8 cellular contexts compared by ENCODE assay signal in genomic region chr15:68054658-68055223, GRCh38. TPM values are rescaled to one million over a fixed set of nuclear protein-coding genes. Genes with fewer than 3 reads are reported as not detected.
DNase-seq lines count a peak whose midpoint lies in the region; ATAC-seq and TF ChIP-seq lines count a peak whose summit lies in the region.

No MANE protein-coding gene starts in this region.

- TF ChIP-seq CTCF in A673 (conservative IDR thresholded peaks at IDR 0.05; ENCODE audit: low read depth, low read length) (no peak), progenitor cell of endocrine pancreas (IDR thresholded peaks at IDR 0.05; ENCODE audit: unreplicated experiment) (no peak)

- intact Hi-C loops in A673 (cut with micrococcal nuclease; ENCODE audit: unreplicated experiment) = loop anchor here (5.0 kb wide), 1 partner anchor 98 kb away; no protein-coding TSS in a partner anchor
- intact Hi-C loops in left cardiac atrium (cut with DNase I) = loop anchor here (5.0 to 10.0 kb wide), 2 partner anchors 170 to 187 kb away; no protein-coding TSS in a partner anchor

- POLR2A ChIA-PET in A673 (lab: Charles Lee; ENCODE audit: low non-redundant PET) = interaction anchor here (0.5 to 1.1 kb wide), 2 partner anchors 57 to 1668 kb away, joined by 3 to 5 read pairs; partner anchors contain the start of gene MAP2K1

- H3K27ac Mint-ChIP-seq in activated naive CD8-positive, alpha-beta T cell treated with anti-CD3 and anti-CD28 coated beads, Interleukin-2, amount 50 U/mL, for 24 hours = peak overlapping the region; percentile 89
- peak overlapping the region; percentile 93 for H3K27ac Mint-ChIP-seq in progenitor cell of endocrine pancreas

- H3K4me3 ChIP-seq in A673 (ENCODE audit: low read depth, low read length, poor library complexity, severe bottlenecking) (peak overlapping the region; percentile 88), SJCRH30 (peak overlapping the region; percentile 97)

- peak; percentile 17 for ATAC-seq in GM18907 (IDR thresholded peaks at IDR 0.05; ENCODE audit: unreplicated experiment)
- peak; percentile 5 for ATAC-seq in HG03565 (IDR thresholded peaks at IDR 0.05; ENCODE audit: unreplicated experiment)
- ATAC-seq in activated naive CD8-positive, alpha-beta T cell treated with anti-CD3 and anti-CD28 coated beads, Interleukin-2, amount 50 U/mL, for 24 hours = peak; percentile 8
- peak; percentile 65 to 73 for ATAC-seq in left cardiac atrium

- H3K4me3 Mint-ChIP-seq in activated naive CD8-positive, alpha-beta T cell treated with anti-CD3 and anti-CD28 coated beads, Interleukin-2, amount 50 U/mL, for 24 hours = peak overlapping the region; percentile 92
- peak overlapping the region; percentile 92 for H3K4me3 Mint-ChIP-seq in progenitor cell of endocrine pancreas (ENCODE audit: low read depth)

- H3K9me3 Mint-ChIP-seq in activated naive CD8-positive, alpha-beta T cell treated with anti-CD3 and anti-CD28 coated beads, Interleukin-2, amount 50 U/mL, for 24 hours = no peaks in the 10 kb centered on the region
- no peaks in the 10 kb centered on the region for H3K9me3 Mint-ChIP-seq in progenitor cell of endocrine pancreas (ENCODE audit: low read depth)

- H3K27me3 ChIP-seq in A673 (replicated peaks; ENCODE audit: insufficient read depth, low read depth, low read length, poor library complexity) (no peaks in the 10 kb centered on the region), SJCRH30 (no peaks in the 10 kb centered on the region)

- H3K4me1 ChIP-seq in A673 (ENCODE audit: insufficient read depth, low read length, poor library complexity, severe bottlenecking) (peaks cover 21% of the 10 kb centered on the region), SJCRH30 (peaks cover 16% of the 10 kb centered on the region)

- CTCF ChIA-PET in A673 (lab: Charles Lee) = no interaction called here

- DNase-seq in A673 (ENCODE audit: low spot score) (peak; percentile 83), SJCRH30 (peak; percentile 90 to 91), left cardiac atrium (peak; percentile 68), progenitor cell of endocrine pancreas (ENCODE audit: low spot score, unreplicated experiment) (peak; percentile 67), GOT3 (lab: John Stamatoyannopoulos, UW) (no peak)
- DNase-seq in activated naive CD8-positive, alpha-beta T cell treated with anti-CD3 and anti-CD28 coated beads, Interleukin-2, amount 50 U/mL, for 24 hours = peak; percentile 56

- BruUV-seq in A673 (replicated peaks; lab: Mats Ljungman, UMichigan) = no TSS peak

- peaks cover 54% of the 10 kb centered on the region for H3K4me1 Mint-ChIP-seq in activated naive CD8-positive, alpha-beta T cell treated with anti-CD3 and anti-CD28 coated beads, Interleukin-2, amount 50 U/mL, for 24 hours
- peaks cover 27% of the 10 kb centered on the region for H3K4me1 Mint-ChIP-seq in progenitor cell of endocrine pancreas (ENCODE audit: low read depth)

- H3K27ac ChIP-seq in A673 (ENCODE audit: low read depth, low read length, poor library complexity, severe bottlenecking) = peak overlapping the region; percentile 88
- peak overlapping the region; percentile 99 for H3K27ac ChIP-seq in SJCRH30

- H3K9me3 ChIP-seq in A673 (ENCODE audit: low read depth, low read length, poor library complexity, severe bottlenecking) (no peaks in the 10 kb centered on the region), SJCRH30 (replicated peaks) (no peaks in the 10 kb centered on the region)

- H3K27me3 Mint-ChIP-seq in activated naive CD8-positive, alpha-beta T cell treated with anti-CD3 and anti-CD28 coated beads, Interleukin-2, amount 50 U/mL, for 24 hours = peaks cover 5% of the 10 kb centered on the region
- H3K27me3 Mint-ChIP-seq in progenitor cell of endocrine pancreas = no peaks in the 10 kb centered on the region

- peaks cover 4% of the 10 kb centered on the region for H3K36me3 Mint-ChIP-seq in activated naive CD8-positive, alpha-beta T cell treated with anti-CD3 and anti-CD28 coated beads, Interleukin-2, amount 50 U/mL, for 24 hours (ENCODE audit: low read depth)
- peaks cover 3% of the 10 kb centered on the region for H3K36me3 Mint-ChIP-seq in progenitor cell of endocrine pancreas (ENCODE audit: insufficient read depth)

- no peaks in the 10 kb centered on the region for H3K36me3 ChIP-seq in A673 (ENCODE audit: insufficient read depth, low read length, poor library complexity, severe bottlenecking)
- H3K36me3 ChIP-seq in SJCRH30 = peaks cover 1% of the 10 kb centered on the region; the same call in 1 of the 2 replicates

RNA-seq across cellular contexts. Expression of gene PIAS1, which starts 0.6 kb away (rescaled TPM):
- total RNA-seq in A673 (2021) = 37.5 and 40.2 TPM in 2 replicates
- total RNA-seq in SJCRH30 (2014; rRNA removed; shearing (Covaris generic)) = 56.7 and 70.7 TPM in 2 replicates
- total RNA-seq in left cardiac atrium = 10 to 100 TPM; 27.1 to 31.7 TPM
- total RNA-seq in progenitor cell of endocrine pancreas = 71.4 and 71.6 TPM in 2 replicates

Comparison
In these comparisons a context has a peak if more than half of its experiments do, and no peak if none do; other contexts are left out.
1. ATAC-seq: peak in every context shown above with its lines; median percentile 69 in left cardiac atrium; 17 in GM18907; 8 in activated naive CD8-positive, alpha-beta T cell treated with anti-CD3 and anti-CD28 coated beads, Interleukin-2, amount 50 U/mL, for 24 hours; 5 in HG03565.